36 cellular contexts compared by ENCODE assay signal in genomic region chr15:52872036-52872818, GRCh38.
DNase-seq lines count a peak whose midpoint lies in the region; ATAC-seq, FAIRE-seq and TF ChIP-seq lines count a peak whose summit lies in the region.
"Had no signal": no experiment of that assay in that cellular context is flagged by ENCODE, and none has a peak within 500 bp of the region (broad histone marks: within the 10 kb centered on the region; RNA-seq: fewer than 3 reads in every experiment).

No MANE protein-coding gene starts in this region.

- peak overlapping the region; percentile 39 for H3K27ac Mint-ChIP-seq in glutamatergic neuron (ENCODE audit: unreplicated experiment)
- H3K27ac Mint-ChIP-seq: B cell; CD14-positive monocyte; CD4-positive, alpha-beta memory T cell; CD4-positive, alpha-beta T cell; CD4-positive, CD25-positive, alpha-beta regulatory T cell; CD8-positive, alpha-beta memory T cell; CD8-positive, alpha-beta T cell had no signal

- 56% methylated on average over 8 of the region's 8 CpGs for WGBS in body of pancreas, 2 donors
- no CpG with 5 or more reads among the region's 8 CpGs for WGBS in neuronal stem cell (ENCODE audit: extremely low coverage in 2 of 2, insufficient read length in 2 of 2, insufficient replicate concordance in 1 of 2), 2 donors
- WGBS in pancreas, 2 donors = 47 to 59% methylated on average over 8 of the region's 8 CpGs
- 50 to 68% (median 50%) methylated on average over 8 of the region's 8 CpGs for WGBS in small intestine, 3 donors

- H3K23ac ChIP-seq in neuronal stem cell (ENCODE audit: low read depth, low read length, poor library complexity) = no peak overlapping the region

- H3K79me1 ChIP-seq in neuronal stem cell (ENCODE audit: low read depth, low read length) = no peaks in the 10 kb centered on the region

- no peak overlapping the region for H3K4me2 ChIP-seq in neuronal stem cell (ENCODE audit: insufficient read depth, low read length, poor library complexity, severe bottlenecking)
- H3K4me2 ChIP-seq: A549; BLaER1; BLaER1 treated with 17β-estradiol and CSF1 and Interleukin-3, amounts not matched to agents 10 nM and 100 nM had no signal

- no peak overlapping the region for H2AFZ ChIP-seq in neuronal stem cell (ENCODE audit: low read length)

- ATAC-seq in body of pancreas = peak; percentile 30
- ATAC-seq in pancreas = peak in 3 of 4 donors; percentile 57 to 83 (median 65)
- ATAC-seq in lower lobe of right lung = no peak
- ATAC-seq: A549; CD8-positive, alpha-beta T cell had no signal

- H3K27ac ChIP-seq in body of pancreas = no peak overlapping the region
- H3K27ac ChIP-seq in neuronal stem cell (replicated peaks; ENCODE audit: low read length) = no peak overlapping the region
- no peak overlapping the region for H3K27ac ChIP-seq in pancreas
- no peak overlapping the region for H3K27ac ChIP-seq in small intestine (ENCODE audit: low read depth in 1 of 2, low read length in 1 of 2)
- H3K27ac ChIP-seq in lower lobe of right lung = no peak overlapping the region
- H3K27ac ChIP-seq: 22Rv1; A549; BLaER1; BLaER1 treated with 17β-estradiol and CSF1 and Interleukin-3, amounts not matched to agents 10 nM and 100 nM; C4-2B had no signal

- no peak for TF ChIP-seq CTCF in body of pancreas (IDR thresholded peaks at IDR 0.05)
- TF ChIP-seq CTCF in glutamatergic neuron (IDR thresholded peaks at IDR 0.05; ENCODE audit: partially characterized antibody, unreplicated experiment) = no peak
- no peak for TF ChIP-seq CTCF in pancreas (IDR thresholded peaks at IDR 0.05)
- TF ChIP-seq CTCF in lower lobe of right lung (IDR thresholded peaks at IDR 0.05) = no peak
- no peak for TF ChIP-seq CTCF in BE2C (IDR thresholded peaks at IDR 0.05; ENCODE audit: low read depth, low read length)

- H3K36me3 ChIP-seq in body of pancreas (replicated peaks in 1 of 2; ENCODE audit: insufficient read depth in 1 of 2, low read depth in 2 of 2) (no peaks in the 10 kb centered on the region), neuronal stem cell (replicated peaks in 1 of 2; ENCODE audit: control insufficient read depth in 2 of 2, insufficient read depth in 2 of 2, low read length in 2 of 2) (no peaks in the 10 kb centered on the region), pancreas (no peaks in the 10 kb centered on the region), small intestine (ENCODE audit: control insufficient read depth in 2 of 2, insufficient read depth in 2 of 2, low read length in 2 of 2) (no peaks in the 10 kb centered on the region), lower lobe of right lung (no peaks in the 10 kb centered on the region), BE2C (no peaks in the 10 kb centered on the region)
- H3K36me3 ChIP-seq: BLaER1; BLaER1 treated with 17β-estradiol and CSF1 and Interleukin-3, amounts not matched to agents 10 nM and 100 nM had no signal

- H3K4ac ChIP-seq in neuronal stem cell (ENCODE audit: low read length) = no peak overlapping the region

- H3K4me3 ChIP-seq in body of pancreas (no peak overlapping the region), neuronal stem cell (ENCODE audit: low read length in 2 of 2) (no peak overlapping the region), pancreas (no peak overlapping the region), small intestine (ENCODE audit: low read depth in 1 of 2, low read length in 2 of 2) (no peak overlapping the region), lower lobe of right lung (no peak overlapping the region), BE2C (ENCODE audit: low read depth, low read length) (no peak overlapping the region)
- H3K4me3 ChIP-seq: A549; BLaER1; BLaER1 treated with 17β-estradiol and CSF1 and Interleukin-3, amounts not matched to agents 10 nM and 100 nM had no signal

- intact Hi-C loops in body of pancreas (cut with DNase I) = no loop called here
- intact Hi-C loops in pancreas (cut with DNase I) = no loop called here
- intact Hi-C loops in lower lobe of right lung (cut with DNase I) = no loop called here

- H3K14ac ChIP-seq in neuronal stem cell (ENCODE audit: low read length) = no peak overlapping the region

- H2AK5ac ChIP-seq in neuronal stem cell (ENCODE audit: low read depth, low read length) = no peak overlapping the region

- H3K9me3 ChIP-seq in body of pancreas = no peaks in the 10 kb centered on the region
- no peaks in the 10 kb centered on the region for H3K9me3 ChIP-seq in neuronal stem cell (replicated peaks in 1 of 2; ENCODE audit: control insufficient read depth in 2 of 2, insufficient read depth in 1 of 2, low read depth in 1 of 2, low read length in 2 of 2)
- H3K9me3 ChIP-seq in pancreas = no peaks in the 10 kb centered on the region
- H3K9me3 ChIP-seq in small intestine (ENCODE audit: control insufficient read depth, low read depth) = no peaks in the 10 kb centered on the region
- no peaks in the 10 kb centered on the region for H3K9me3 ChIP-seq in lower lobe of right lung
- H3K9me3 ChIP-seq in BE2C = no peaks in the 10 kb centered on the region
- H3K9me3 ChIP-seq: A549; BLaER1; BLaER1 treated with 17β-estradiol and CSF1 and Interleukin-3, amounts not matched to agents 10 nM and 100 nM; Caco-2 had no signal

- peaks cover 39% of the 10 kb centered on the region for H3K4me1 Mint-ChIP-seq in glutamatergic neuron (ENCODE audit: low read depth, unreplicated experiment)
- H3K4me1 Mint-ChIP-seq: B cell; CD14-positive monocyte; CD4-positive, alpha-beta memory T cell; CD4-positive, CD25-positive, alpha-beta regulatory T cell; CD8-positive, alpha-beta memory T cell had no signal

- no peak for TF ChIP-seq POLR2A in body of pancreas (IDR thresholded peaks at IDR 0.05)

- peaks cover 6% of the 10 kb centered on the region for H3K9me3 Mint-ChIP-seq in glutamatergic neuron (ENCODE audit: unreplicated experiment)
- H3K9me3 Mint-ChIP-seq: CD4-positive, alpha-beta T cell; CD8-positive, alpha-beta memory T cell; CD8-positive, alpha-beta T cell had no signal

- no peak overlapping the region for H2BK120ac ChIP-seq in neuronal stem cell (ENCODE audit: low read depth, low read length)

- peak overlapping the region; percentile 9 for H3K18ac ChIP-seq in neuronal stem cell (ENCODE audit: low read length)

- no peak for DNase-seq in body of pancreas
- no peak for DNase-seq in glutamatergic neuron
- no peak for DNase-seq in neuronal stem cell (ENCODE audit: low spot score)
- DNase-seq in pancreas = no peak
- no peak for DNase-seq in MV-4-11 (lab: John Stamatoyannopoulos, UW)
- DNase-seq in small intestine = no peak
- DNase-seq in lower lobe of right lung = no peak
- no peak for DNase-seq in BE2C
- DNase-seq: 8988T; ACHN; AML-193; C1 segment of cervical spinal cord; Caco-2; Calu3; CD4-positive, alpha-beta memory T cell; CD4-positive, alpha-beta T cell; CD4-positive, CD25-positive, alpha-beta regulatory T cell; CD8-positive, alpha-beta memory T cell; CD8-positive, alpha-beta T cell; COR-L47; DMS 273 treated with DMSO at 0.1 percent for 48 hours; DMS153; DMS53; DMS79; DMS79 treated with DMSO at 0.1 percent for 48 hours; DND-41; EL had no signal

- H3K9ac ChIP-seq in neuronal stem cell (ENCODE audit: low read depth, low read length, poor library complexity) = no peak overlapping the region
- H3K9ac ChIP-seq: BLaER1; BLaER1 treated with 17β-estradiol and CSF1 and Interleukin-3, amounts not matched to agents 10 nM and 100 nM had no signal

- H2BK15ac ChIP-seq in neuronal stem cell (ENCODE audit: low read length) = no peak overlapping the region

- H3K27me3 Mint-ChIP-seq in glutamatergic neuron (ENCODE audit: unreplicated experiment) = peaks cover 3% of the 10 kb centered on the region

- no peak overlapping the region for H4K91ac ChIP-seq in neuronal stem cell (ENCODE audit: low read depth, low read length, poor library complexity)

- H2BK5ac ChIP-seq in neuronal stem cell (ENCODE audit: low read length) = no peak overlapping the region

- H2BK12ac ChIP-seq in neuronal stem cell (ENCODE audit: low read length) = no peak overlapping the region

- H4K8ac ChIP-seq in neuronal stem cell (ENCODE audit: low read depth, low read length) = no peak overlapping the region

- no peaks in the 10 kb centered on the region for H3K27me3 ChIP-seq in body of pancreas
- no peaks in the 10 kb centered on the region for H3K27me3 ChIP-seq in neuronal stem cell (ENCODE audit: control insufficient read depth in 3 of 3, insufficient read depth in 3 of 3, low read depth in 1 of 3, low read length in 3 of 3)
- no peaks in the 10 kb centered on the region for H3K27me3 ChIP-seq in pancreas
- peaks cover 0 to 2% of the 10 kb centered on the region in 2 donors for H3K27me3 ChIP-seq in small intestine (ENCODE audit: control insufficient read depth in 2 of 2, insufficient read depth in 2 of 2, low read length in 2 of 2)
- H3K27me3 ChIP-seq in lower lobe of right lung (ENCODE audit: low read depth) = peaks cover 5% of the 10 kb centered on the region
- no peaks in the 10 kb centered on the region; the same call in 1 of the 2 replicates for H3K27me3 ChIP-seq in BE2C
- H3K27me3 ChIP-seq: BLaER1; BLaER1 treated with 17β-estradiol and CSF1 and Interleukin-3, amounts not matched to agents 10 nM and 100 nM had no signal

- H3K4me3 Mint-ChIP-seq in glutamatergic neuron (ENCODE audit: unreplicated experiment) = peak overlapping the region; percentile 2
- H3K4me3 Mint-ChIP-seq: B cell; CD14-positive monocyte; CD4-positive, alpha-beta T cell; CD4-positive, CD25-positive, alpha-beta regulatory T cell; CD8-positive, alpha-beta memory T cell; CD8-positive, alpha-beta T cell had no signal

- H3K36me3 Mint-ChIP-seq in glutamatergic neuron (ENCODE audit: unreplicated experiment) = no peaks in the 10 kb centered on the region
- H3K36me3 Mint-ChIP-seq: CD14-positive monocyte; CD4-positive, alpha-beta memory T cell; CD4-positive, CD25-positive, alpha-beta regulatory T cell; CD8-positive, alpha-beta memory T cell; CD8-positive, alpha-beta T cell had no signal

- peaks cover 37% of the 10 kb centered on the region for H3K4me1 ChIP-seq in body of pancreas
- H3K4me1 ChIP-seq in neuronal stem cell (ENCODE audit: control insufficient read depth in 2 of 2, insufficient read depth in 1 of 2, low read depth in 1 of 2, low read length in 2 of 2) = peaks cover 2 to 11% of the 10 kb centered on the region in 2 donors
- peaks cover 0 to 19% (median 15%) of the 10 kb centered on the region in 3 donors for H3K4me1 ChIP-seq in pancreas
- no peaks in the 10 kb centered on the region for H3K4me1 ChIP-seq in small intestine (ENCODE audit: control insufficient read depth in 2 of 2, insufficient read depth in 1 of 2, low read depth in 1 of 2, low read length in 1 of 2)
- H3K4me1 ChIP-seq in lower lobe of right lung = no peaks in the 10 kb centered on the region
- H3K4me1 ChIP-seq in BE2C = no peaks in the 10 kb centered on the region
- H3K4me1 ChIP-seq: A549; BLaER1; BLaER1 treated with 17β-estradiol and CSF1 and Interleukin-3, amounts not matched to agents 10 nM and 100 nM; Caco-2 had no signal

- FAIRE-seq in pancreas (lab: Jason Lieb, UNC) (no peak), small intestine (lab: Jason Lieb, UNC) (no peak)
- FAIRE-seq: A204.1, A549, D721Med had no signal

Comparison
In these comparisons a context has a peak if more than half of its experiments do, and no peak if none do; other contexts are left out.
1. ATAC-seq: peak in body of pancreas (single experiment) and pancreas (3 of 4); none in lower lobe of right lung (0 of 2).